In genomic region chr21:42878993-42879787, GRCh38 we compare ENCODE assay signal across 8 cellular contexts.
DNase-seq lines count a peak whose midpoint lies in the region; ATAC-seq and TF ChIP-seq lines count a peak whose summit lies in the region.

Gene WDR4, minus strand, starts transcription at chr21:42879539. Its CDS starts 44 bp downstream, at chr21:42879495.

- H3K4me2 ChIP-seq in BLaER1 = peak within 1 kb of the TSS; percentile 88

- H3K9ac ChIP-seq in BLaER1 = peak within 1 kb of the TSS; percentile 94

- H3K27me3 ChIP-seq in BLaER1 = no peaks in the 10 kb centered on the region

- H3K27ac ChIP-seq in BLaER1 = peak within 1 kb of the TSS; percentile 94

- peaks cover 14% of the 10 kb centered on the region; the same call in 1 of the 2 replicates for H4K20me1 ChIP-seq in BLaER1

- H3K9me3 ChIP-seq in BLaER1 = no peaks in the 10 kb centered on the region

- peak; percentile 96 for ATAC-seq in GM19324 (IDR thresholded peaks at IDR 0.05; ENCODE audit: low FRiP score, unreplicated experiment)
- peak; percentile 83 for ATAC-seq in HG03460 (IDR thresholded peaks at IDR 0.05; ENCODE audit: unreplicated experiment)

- DNase-seq in NCI-H524 treated with DMSO at 0.1 percent for 48 hours (lab: John Stamatoyannopoulos, UW) (peak; percentile 89), choroid plexus epithelial cell (ENCODE audit: low read depth) (peak; percentile 98), kidney glomerular epithelial cell (lab: John Stamatoyannopoulos, UW) (peak; percentile 95)
- peak; percentile 97 to 99 for DNase-seq in activated CD4-positive, alpha-beta T cell treated with anti-CD3 and anti-CD28 coated beads for 4 hours
- DNase-seq in stimulated activated CD4-positive, alpha-beta T cell treated with anti-CD3 and anti-CD28 coated beads, Interleukin-15, amount 100 ng/mL, for 48 hours (ENCODE audit: low read depth in 2 of 2) = peak; percentile 98

- peaks cover 21% of the 10 kb centered on the region for H3K4me1 ChIP-seq in BLaER1

- TF ChIP-seq CTCF in choroid plexus epithelial cell (conservative IDR thresholded peaks at IDR 0.05; ENCODE audit: low read depth, low read length) = no peak

- peaks cover 27% of the 10 kb centered on the region for H3K36me3 ChIP-seq in BLaER1

- peak within 1 kb of the TSS; percentile 96 for H3K4me3 ChIP-seq in BLaER1
- H3K4me3 ChIP-seq in choroid plexus epithelial cell (ENCODE audit: low read depth, low read length) = peak within 1 kb of the TSS; percentile 99

Comparison
In these comparisons a context has a peak if more than half of its experiments do, and no peak if none do; other contexts are left out.
1. Peak in every context shown above with its lines: DNase-seq, ATAC-seq, H3K4me3 ChIP-seq and H3K27ac ChIP-seq.